In the genomic region with DNA sequence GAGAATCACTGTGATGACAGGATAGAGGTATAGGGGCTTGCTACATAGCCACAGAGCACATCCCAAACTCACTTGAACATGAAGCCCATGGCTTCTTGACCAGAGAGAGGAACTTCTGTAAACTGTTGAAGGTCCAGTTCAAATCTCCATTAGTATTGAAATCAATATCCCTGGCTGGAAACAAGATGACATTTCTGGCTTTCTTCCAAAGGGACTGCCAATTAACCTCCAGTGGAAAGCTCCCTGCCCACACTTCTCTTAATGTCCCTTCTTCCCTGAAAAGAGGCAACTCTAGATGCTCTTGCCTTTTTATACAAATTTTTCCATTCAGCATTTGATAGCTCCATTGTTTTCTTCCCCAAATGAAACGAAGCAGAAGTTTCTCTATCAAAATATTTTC, we compare ENCODE assay signal across 17 cellular contexts.
"Had no signal": no experiment of that assay in that cellular context is flagged by ENCODE, and none has a peak within 500 bp of the region (broad histone marks: within the 10 kb centered on the region; RNA-seq: fewer than 3 reads in every experiment).

No MANE protein-coding gene starts in this region.

- H3K4me3 ChIP-seq: esophagus squamous epithelium, mucosa of descending colon, transverse colon had no signal

- H3K9me3 ChIP-seq: esophagus squamous epithelium, mucosa of descending colon, transverse colon had no signal

- H3K27me3 Mint-ChIP-seq: dendritic cell treated with granulocyte-macrophage colony-stimulating factor and Interleukin-4, amounts not matched to agents 40 ng/mL and 50 ng/mL, for 4 days; naive B cell had no signal

- FAIRE-seq: endothelial cell of umbilical vein, kidney had no signal

- H3K27me3 ChIP-seq: esophagus squamous epithelium, transverse colon had no signal

- H3K4me3 Mint-ChIP-seq: dendritic cell treated with granulocyte-macrophage colony-stimulating factor and Interleukin-4, amounts not matched to agents 40 ng/mL and 50 ng/mL, for 4 days; memory B cell had no signal

- H3K36me3 Mint-ChIP-seq: activated naive CD4-positive, alpha-beta T cell treated with anti-CD3 and anti-CD28 coated beads, Interleukin-2, amount 50 U/mL, for 72 hours; memory B cell; naive B cell had no signal

- H3K36me3 ChIP-seq: esophagus squamous epithelium, transverse colon, WERI-Rb-1 had no signal

- H3K27ac ChIP-seq: WERI-Rb-1 had no signal

- ATAC-seq: activated naive CD4-positive, alpha-beta T cell treated with anti-CD3 and anti-CD28 coated beads, Interleukin-2, amount 50 U/mL, for 72 hours; left ventricle myocardium superior; mucosa of descending colon; stimulated activated naive CD8-positive, alpha-beta T cell treated with anti-CD3 and anti-CD28 coated beads, Interleukin-15, Interleukin-2, amounts not matched to agents 100 U/mL and 50 U/mL, for 24 hours had no signal

- H3K27ac Mint-ChIP-seq: dendritic cell treated with granulocyte-macrophage colony-stimulating factor and Interleukin-4, amounts not matched to agents 40 ng/mL and 50 ng/mL, for 4 days; memory B cell had no signal

- DNase-seq: activated CD4-positive, alpha-beta T cell treated with anti-CD3 and anti-CD28 coated beads for 1 hour; activated CD8-positive, alpha-beta memory T cell treated with anti-CD3 and anti-CD28 coated beads for 24 hours; activated gamma-delta T cell treated with Interleukin-2 at 50 U/mL for 16 hours; effector CD8-positive, alpha-beta T cell; esophagus squamous epithelium; glutamatergic neuron; kidney; left ventricle myocardium superior; mucosa of descending colon; naive B cell; stimulated activated naive CD8-positive, alpha-beta T cell treated with anti-CD3 and anti-CD28 coated beads, Interleukin-15, Interleukin-2, amounts not matched to agents 100 U/mL and 50 U/mL, for 24 hours; transverse colon; WERI-Rb-1 had no signal

- H3K9me3 Mint-ChIP-seq: dendritic cell treated with granulocyte-macrophage colony-stimulating factor and Interleukin-4, amounts not matched to agents 40 ng/mL and 50 ng/mL, for 4 days; memory B cell had no signal
